1 cellular context compared by ENCODE assay signal in genomic region chr5:109250533-109251329, GRCh38.
TF ChIP-seq lines count a peak whose summit lies in the region.

No MANE protein-coding gene starts in this region.

TF ChIP-seq in WTC11, 78 proteins besides CTCF, POLR2A, EP300 and RAD21 (continued from another document):
- no peak for TF ChIP-seq STAT6 (CRISPR knock-in tag; conservative IDR thresholded peaks at IDR 0.05; ENCODE audit: low read depth)
- TF ChIP-seq USF1 (CRISPR knock-in tag; IDR thresholded peaks at IDR 0.05) = no peak
- no peak for TF ChIP-seq NFATC4 (CRISPR knock-in tag; IDR thresholded peaks at IDR 0.05)
- no peak for TF ChIP-seq KAT7 (CRISPR knock-in tag; IDR thresholded peaks at IDR 0.05; ENCODE audit: borderline replicate concordance)
- no peak for TF ChIP-seq ZNF281 (CRISPR knock-in tag; IDR thresholded peaks at IDR 0.05)
- no peak for TF ChIP-seq SOX15 (CRISPR knock-in tag; IDR thresholded peaks at IDR 0.05)
